36 cellular contexts compared by ENCODE assay signal in the genomic region with DNA sequence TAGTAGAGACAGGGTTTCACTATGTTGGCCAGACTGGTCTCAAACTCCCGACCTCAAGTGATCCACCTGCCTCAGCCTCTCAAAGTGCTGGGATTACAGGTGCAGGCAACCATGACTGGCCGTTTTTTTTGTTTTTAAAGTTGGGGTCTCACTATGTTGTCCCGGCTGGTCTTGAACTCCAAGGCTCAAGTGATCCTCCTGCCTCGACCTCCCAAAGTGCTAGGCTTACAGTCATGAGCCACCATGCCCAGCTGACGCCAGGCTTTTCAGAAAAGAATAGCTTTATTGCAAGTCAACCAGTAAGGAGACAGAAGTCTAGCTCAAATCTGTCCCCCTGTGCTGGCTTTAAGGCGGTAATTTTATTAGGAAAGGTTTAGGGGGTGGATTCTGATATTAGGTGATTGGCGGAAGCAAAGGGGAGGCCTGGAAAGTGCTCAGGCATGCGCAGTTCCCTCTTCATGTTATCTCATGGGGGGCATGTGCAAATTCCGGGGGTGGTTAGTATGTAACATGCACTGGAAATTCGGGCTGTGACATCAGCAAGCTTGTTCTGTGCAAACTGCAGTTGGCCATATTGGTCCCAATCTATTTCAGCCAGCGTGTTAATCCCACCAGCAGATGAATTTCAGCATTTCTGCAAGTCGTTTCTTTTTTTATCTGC.
"Had no signal": no experiment of that assay in that cellular context is flagged by ENCODE, and none has a peak within 500 bp of the region (broad histone marks: within the 10 kb centered on the region; RNA-seq: fewer than 3 reads in every experiment).

No MANE protein-coding gene starts in this region.

- FAIRE-seq: bronchial epithelial cell, TTC549 had no signal

- ATAC-seq: activated CD4-positive, alpha-beta T cell treated with anti-CD3 and anti-CD28 coated beads for 36 hours; activated CD4-positive, CD25-positive, alpha-beta regulatory T cell treated with anti-CD3 and anti-CD28 coated beads, Interleukin-2, amount 50 U/mL, for 24 hours; activated CD8-positive, alpha-beta memory T cell treated with anti-CD3 and anti-CD28 coated beads, Interleukin-2, amount 10 ng/mL, durations not matched to agents 7 days and 5 days; activated CD8-positive, alpha-beta T cell treated with anti-CD3 and anti-CD28 coated beads, Interleukin-2, amount 10 ng/mL, durations not matched to agents 7 days and 5 days; activated naive CD8-positive, alpha-beta T cell treated with anti-CD3 and anti-CD28 coated beads, Interleukin-2, amount 50 U/mL, for 24 hours had no signal

- H3K36me3 ChIP-seq: cardiac muscle cell had no signal

- H3K9me3 ChIP-seq: ascending aorta had no signal

- H3K27me3 ChIP-seq: ascending aorta, cardiac muscle cell had no signal

- H3K27me3 Mint-ChIP-seq: activated CD4-positive, alpha-beta memory T cell treated with anti-CD3 and anti-CD28 coated beads, Interleukin-2, amount 10 ng/mL, durations not matched to agents 7 days and 5 days; activated CD4-positive, alpha-beta T cell treated with anti-CD3 and anti-CD28 coated beads for 36 hours; activated CD4-positive, alpha-beta T cell treated with anti-CD3 and anti-CD28 coated beads, Interleukin-2, amount 10 ng/mL, durations not matched to agents 7 days and 5 days; activated naive CD4-positive, alpha-beta T cell treated with anti-CD3 and anti-CD28 coated beads, Interleukin-2, amount 50 U/mL, for 24 hours; activated naive CD8-positive, alpha-beta T cell; activated naive CD8-positive, alpha-beta T cell treated with anti-CD3 and anti-CD28 coated beads, Interleukin-2, amount 10 ng/mL, durations not matched to agents 7 days and 5 days; activated naive CD8-positive, alpha-beta T cell treated with anti-CD3 and anti-CD28 coated beads, Interleukin-2, amount 50 U/mL, for 24 hours; activated T-cell treated with anti-CD3 and anti-CD28 coated beads, Interleukin-2, amount 50 U/mL, for 24 hours; brain had no signal

- H3K4me1 ChIP-seq: ascending aorta had no signal

- H3K4me3 ChIP-seq: ascending aorta, cardiac muscle cell had no signal

- H3K4me3 Mint-ChIP-seq: activated CD4-positive, alpha-beta memory T cell treated with anti-CD3 and anti-CD28 coated beads, Interleukin-2, amount 10 ng/mL, durations not matched to agents 7 days and 5 days; activated CD4-positive, alpha-beta T cell treated with anti-CD3 and anti-CD28 coated beads for 36 hours; activated CD4-positive, alpha-beta T cell treated with anti-CD3 and anti-CD28 coated beads, Interleukin-2, amount 10 ng/mL, durations not matched to agents 7 days and 5 days; activated CD8-positive, alpha-beta memory T cell treated with anti-CD3 and anti-CD28 coated beads, Interleukin-2, amount 10 ng/mL, durations not matched to agents 7 days and 5 days; activated CD8-positive, alpha-beta T cell treated with anti-CD3 and anti-CD28 coated beads, Interleukin-2, amount 10 ng/mL, durations not matched to agents 7 days and 5 days; activated naive CD4-positive, alpha-beta T cell treated with anti-CD3 and anti-CD28 coated beads, Interleukin-2, amount 10 ng/mL, durations not matched to agents 7 days and 5 days; activated naive CD4-positive, alpha-beta T cell treated with anti-CD3 and anti-CD28 coated beads, Interleukin-2, amount 50 U/mL, for 24 hours; activated naive CD8-positive, alpha-beta T cell; activated naive CD8-positive, alpha-beta T cell treated with anti-CD3 and anti-CD28 coated beads, Interleukin-2, amount 10 ng/mL, durations not matched to agents 7 days and 5 days; activated naive CD8-positive, alpha-beta T cell treated with anti-CD3 and anti-CD28 coated beads, Interleukin-2, amount 50 U/mL, for 24 hours; activated T-cell treated with anti-CD3 and anti-CD28 coated beads, Interleukin-2, amount 50 U/mL, for 24 hours; brain; T-helper 1 cell treated with Interleukin-12 subunit alpha and Interleukin-12 subunit beta and Interleukin-4 antibody, amounts not matched to agents 30 μg/mL and 1 μg/mL, for 36 hours; T-helper 2 cell treated with Interferon-gamma antibody and Interleukin-4, amounts not matched to agents 5 μg/mL and 100 μg/mL, for 36 hours had no signal

- H3K9me3 Mint-ChIP-seq: activated CD4-positive, alpha-beta memory T cell treated with anti-CD3 and anti-CD28 coated beads, Interleukin-2, amount 10 ng/mL, durations not matched to agents 7 days and 5 days; activated CD4-positive, alpha-beta T cell treated with anti-CD3 and anti-CD28 coated beads, Interleukin-2, amount 10 ng/mL, durations not matched to agents 7 days and 5 days; activated naive CD4-positive, alpha-beta T cell treated with anti-CD3 and anti-CD28 coated beads, Interleukin-2, amount 10 ng/mL, durations not matched to agents 7 days and 5 days; activated naive CD4-positive, alpha-beta T cell treated with anti-CD3 and anti-CD28 coated beads, Interleukin-2, amount 50 U/mL, for 24 hours; activated naive CD8-positive, alpha-beta T cell treated with anti-CD3 and anti-CD28 coated beads, Interleukin-2, amount 10 ng/mL, durations not matched to agents 7 days and 5 days; activated naive CD8-positive, alpha-beta T cell treated with anti-CD3 and anti-CD28 coated beads, Interleukin-2, amount 50 U/mL, for 24 hours; activated T-cell treated with anti-CD3 and anti-CD28 coated beads, Interleukin-2, amount 50 U/mL, for 24 hours; activated T-helper 2 cell treated with anti-CD3 and anti-CD28 coated beads, Interferon-gamma antibody, Interleukin-2, Interleukin-4, amounts not matched to agents 10 μg/mL and 5 μg/mL and 100 μg/mL, durations not matched to agents 14 hours and 24 hours and 36 hours; brain; T-helper 1 cell treated with Interleukin-12 subunit alpha and Interleukin-12 subunit beta and Interleukin-4 antibody, amounts not matched to agents 30 μg/mL and 1 μg/mL, for 36 hours; T-helper 2 cell treated with Interferon-gamma antibody and Interleukin-4, amounts not matched to agents 5 μg/mL and 100 μg/mL, for 36 hours had no signal

- H3K27ac Mint-ChIP-seq: activated CD4-positive, alpha-beta memory T cell treated with anti-CD3 and anti-CD28 coated beads, Interleukin-2, amount 10 ng/mL, durations not matched to agents 7 days and 5 days; activated CD4-positive, alpha-beta T cell treated with anti-CD3 and anti-CD28 coated beads for 36 hours; activated CD4-positive, alpha-beta T cell treated with anti-CD3 and anti-CD28 coated beads, Interleukin-2, amount 10 ng/mL, durations not matched to agents 7 days and 5 days; activated CD8-positive, alpha-beta memory T cell treated with anti-CD3 and anti-CD28 coated beads, Interleukin-2, amount 10 ng/mL, durations not matched to agents 7 days and 5 days; activated CD8-positive, alpha-beta T cell treated with anti-CD3 and anti-CD28 coated beads, Interleukin-2, amount 10 ng/mL, durations not matched to agents 7 days and 5 days; activated naive CD4-positive, alpha-beta T cell treated with anti-CD3 and anti-CD28 coated beads, Interleukin-2, amount 10 ng/mL, durations not matched to agents 7 days and 5 days; activated naive CD4-positive, alpha-beta T cell treated with anti-CD3 and anti-CD28 coated beads, Interleukin-2, amount 50 U/mL, for 24 hours; activated naive CD8-positive, alpha-beta T cell; activated naive CD8-positive, alpha-beta T cell treated with anti-CD3 and anti-CD28 coated beads, Interleukin-2, amount 10 ng/mL, durations not matched to agents 7 days and 5 days; activated naive CD8-positive, alpha-beta T cell treated with anti-CD3 and anti-CD28 coated beads, Interleukin-2, amount 50 U/mL, for 24 hours; activated T-cell treated with anti-CD3 and anti-CD28 coated beads, Interleukin-2, amount 50 U/mL, for 24 hours; activated T-helper 2 cell treated with anti-CD3 and anti-CD28 coated beads, Interferon-gamma antibody, Interleukin-2, Interleukin-4, amounts not matched to agents 10 μg/mL and 5 μg/mL and 100 μg/mL, durations not matched to agents 14 hours and 24 hours and 36 hours; brain; T-helper 1 cell treated with Interleukin-12 subunit alpha and Interleukin-12 subunit beta and Interleukin-4 antibody, amounts not matched to agents 30 μg/mL and 1 μg/mL, for 36 hours; T-helper 2 cell treated with Interferon-gamma antibody and Interleukin-4, amounts not matched to agents 5 μg/mL and 100 μg/mL, for 36 hours had no signal

- H3K4me1 Mint-ChIP-seq: activated CD4-positive, alpha-beta memory T cell treated with anti-CD3 and anti-CD28 coated beads, Interleukin-2, amount 10 ng/mL, durations not matched to agents 7 days and 5 days; activated CD4-positive, alpha-beta T cell treated with anti-CD3 and anti-CD28 coated beads for 36 hours; activated CD4-positive, alpha-beta T cell treated with anti-CD3 and anti-CD28 coated beads, Interleukin-2, amount 10 ng/mL, durations not matched to agents 7 days and 5 days; activated CD8-positive, alpha-beta memory T cell treated with anti-CD3 and anti-CD28 coated beads, Interleukin-2, amount 10 ng/mL, durations not matched to agents 7 days and 5 days; activated naive CD4-positive, alpha-beta T cell treated with anti-CD3 and anti-CD28 coated beads, Interleukin-2, amount 10 ng/mL, durations not matched to agents 7 days and 5 days; activated naive CD4-positive, alpha-beta T cell treated with anti-CD3 and anti-CD28 coated beads, Interleukin-2, amount 50 U/mL, for 24 hours; activated naive CD8-positive, alpha-beta T cell treated with anti-CD3 and anti-CD28 coated beads, Interleukin-2, amount 10 ng/mL, durations not matched to agents 7 days and 5 days; activated naive CD8-positive, alpha-beta T cell treated with anti-CD3 and anti-CD28 coated beads, Interleukin-2, amount 50 U/mL, for 24 hours; brain had no signal

- DNase-seq: activated CD4-positive, alpha-beta memory T cell treated with anti-CD3 and anti-CD28 coated beads, Interleukin-2, amount 10 ng/mL, durations not matched to agents 7 days and 5 days; activated CD4-positive, alpha-beta T cell treated with anti-CD3 and anti-CD28 coated beads for 1 hour; activated CD4-positive, alpha-beta T cell treated with anti-CD3 and anti-CD28 coated beads for 36 hours; activated CD4-positive, alpha-beta T cell treated with anti-CD3 and anti-CD28 coated beads for 48 hours; activated CD4-positive, alpha-beta T cell treated with anti-CD3 and anti-CD28 coated beads, Interleukin-2, amount 10 ng/mL, durations not matched to agents 7 days and 5 days; activated CD4-positive, alpha-beta T cell treated with anti-CD3 and anti-CD28 coated beads, Interleukin-2, amount 50 U/mL, for 48 hours; activated CD4-positive, CD25-positive, alpha-beta regulatory T cell; activated CD8-positive, alpha-beta memory T cell treated with anti-CD3 and anti-CD28 coated beads for 24 hours; activated CD8-positive, alpha-beta memory T cell treated with anti-CD3 and anti-CD28 coated beads, Interleukin-2, amount 10 ng/mL, durations not matched to agents 7 days and 5 days; activated CD8-positive, alpha-beta memory T cell treated with anti-CD3 and anti-CD28 coated beads, Interleukin-2, amount 50 U/mL, for 48 hours; activated CD8-positive, alpha-beta T cell treated with anti-CD3 and anti-CD28 coated beads, Interleukin-2, amount 10 ng/mL, durations not matched to agents 7 days and 5 days; activated effector memory CD4-positive, alpha-beta T cell treated with Interleukin-2 at 50 U/mL for 16 hours; activated gamma-delta T cell; activated naive CD4-positive, alpha-beta T cell treated with anti-CD3 and anti-CD28 coated beads, Interleukin-2, amount 10 ng/mL, durations not matched to agents 7 days and 5 days; activated naive CD4-positive, alpha-beta T cell treated with Interleukin-2 at 50 U/mL for 16 hours; activated naive CD8-positive, alpha-beta T cell treated with anti-CD3 and anti-CD28 coated beads, Interleukin-2, amount 10 ng/mL, durations not matched to agents 7 days and 5 days; activated naive CD8-positive, alpha-beta T cell treated with anti-CD3 and anti-CD28 coated beads, Interleukin-2, amount 50 U/mL, for 24 hours; activated T-cell treated with anti-CD3 and anti-CD28 coated beads, Interleukin-2, amount 50 U/mL, for 24 hours; activated T-cell treated with anti-CD3 and anti-CD28 coated beads, Interleukin-2, amount 50 U/mL, for 48 hours; amygdala; central memory CD4-positive, alpha-beta T cell; T-helper 1 cell; T-helper 2 cell; T-helper 9 cell had no signal

- H3K27ac ChIP-seq: ascending aorta, cardiac muscle cell, VCaP had no signal
